Comparison of ENCODE assay signal across 23 cellular contexts in the genomic region with DNA sequence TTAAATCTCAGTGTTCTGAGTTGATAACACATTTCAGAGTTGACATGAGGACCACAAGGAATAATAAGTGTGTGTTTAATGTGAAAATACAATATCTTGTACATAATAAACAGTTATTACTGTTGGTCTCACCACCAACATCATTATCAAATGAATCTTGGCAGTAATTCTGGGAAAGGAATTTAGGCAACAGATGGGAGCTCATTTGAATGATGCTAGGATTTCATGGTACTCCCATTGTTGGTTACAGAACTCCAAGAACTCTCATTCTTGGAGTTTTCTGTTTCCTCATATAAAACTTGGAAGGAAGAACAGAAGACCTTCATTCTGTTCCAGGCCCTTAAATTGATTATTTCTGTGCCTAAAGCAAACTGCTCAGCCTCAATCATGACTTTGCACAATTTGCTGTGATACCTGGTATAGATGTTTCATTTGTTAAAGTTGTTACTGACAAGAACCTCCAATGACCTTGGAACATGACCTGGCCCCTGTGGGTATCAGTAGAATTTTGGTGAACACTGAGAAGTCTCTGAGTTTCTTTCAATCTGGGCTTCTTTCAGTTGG.
"Had no signal": no experiment of that assay in that cellular context is flagged by ENCODE, and none has a peak within 500 bp of the region (broad histone marks: within the 10 kb centered on the region; RNA-seq: fewer than 3 reads in every experiment).

No MANE protein-coding gene starts in this region.

- H3K36me3 ChIP-seq: left ventricle myocardium inferior, stomach, suprapubic skin, transverse colon, uterus had no signal

- H3K27ac ChIP-seq: left ventricle myocardium inferior, stomach, suprapubic skin, transverse colon, uterus had no signal

- H3K4me3 ChIP-seq: left ventricle myocardium inferior, stomach, suprapubic skin, transverse colon, uterus had no signal

- FAIRE-seq: frontal cortex had no signal

- DNase-seq: activated CD4-positive, alpha-beta T cell treated with anti-CD3 and anti-CD28 coated beads, Interleukin-2, amount 50 U/mL, for 4 hours; activated CD8-positive, alpha-beta memory T cell treated with anti-CD3 and anti-CD28 coated beads, Interleukin-2, amount 50 U/mL, for 48 hours; activated naive CD4-positive, alpha-beta T cell treated with Interleukin-2 at 50 U/mL for 16 hours; activated T-cell treated with anti-CD3 and anti-CD28 coated beads, Interleukin-2, amount 50 U/mL, for 4 hours; amygdala; dermis blood vessel endothelial cell; effector CD8-positive, alpha-beta T cell; erythroblast; hippocampal formation; kidney glomerular epithelial cell; left ventricle myocardium inferior; natural killer cell; stimulated activated CD4-positive, alpha-beta T cell treated with anti-CD3 and anti-CD28 coated beads, Interleukin-2, amount 100 ng/mL, for 24 hours; stomach; T-helper 9 cell; transverse colon; uterus had no signal

- H3K27me3 ChIP-seq: stomach, suprapubic skin, transverse colon, uterus had no signal

- H3K27ac Mint-ChIP-seq: brain; natural killer cell; progenitor cell of endocrine pancreas; stimulated activated effector memory CD8-positive, alpha-beta T cell treated with anti-CD3 and anti-CD28 coated beads, Interleukin-12 subunit alpha, Interleukin-12 subunit beta, amount 100 ng/mL, for 72 hours; WTC11 had no signal

- H3K4me1 Mint-ChIP-seq: brain had no signal

- H3K27me3 Mint-ChIP-seq: brain, progenitor cell of endocrine pancreas had no signal

- H3K9me3 ChIP-seq: left ventricle myocardium inferior, stomach, suprapubic skin, transverse colon, uterus had no signal

- H3K9me3 Mint-ChIP-seq: natural killer cell, WTC11 had no signal

- ATAC-seq: activated T-cell treated with anti-CD3 and anti-CD28 coated beads, Interleukin-2, amount 50 U/mL, for 4 hours; natural killer cell; stimulated activated effector memory CD8-positive, alpha-beta T cell treated with anti-CD3 and anti-CD28 coated beads, Interleukin-12 subunit alpha, Interleukin-12 subunit beta, amount 100 ng/mL, for 72 hours; WTC11 had no signal

- H3K4me3 Mint-ChIP-seq: activated T-cell treated with anti-CD3 and anti-CD28 coated beads, Interleukin-2, amount 50 U/mL, for 4 hours; brain; natural killer cell; stimulated activated effector memory CD8-positive, alpha-beta T cell treated with anti-CD3 and anti-CD28 coated beads, Interleukin-12 subunit alpha, Interleukin-12 subunit beta, amount 100 ng/mL, for 72 hours; WTC11 had no signal

- H3K36me3 Mint-ChIP-seq: brain; natural killer cell; stimulated activated effector memory CD8-positive, alpha-beta T cell treated with anti-CD3 and anti-CD28 coated beads, Interleukin-12 subunit alpha, Interleukin-12 subunit beta, amount 100 ng/mL, for 72 hours; WTC11 had no signal

- H3K4me1 ChIP-seq: suprapubic skin had no signal
